Comparison of ENCODE assay signal across 9 cellular contexts in genomic region chr17:17109231-17109630, GRCh38.
DNase-seq lines count a peak whose midpoint lies in the region; ATAC-seq and TF ChIP-seq lines count a peak whose summit lies in the region.
"Had no signal": no experiment of that assay in that cellular context is flagged by ENCODE, and none has a peak within 500 bp of the region (broad histone marks: within the 10 kb centered on the region; RNA-seq: fewer than 3 reads in every experiment).

No MANE protein-coding gene starts in this region.

- TF ChIP-seq CTCF in colonic mucosa (IDR thresholded peaks at IDR 0.05): peak; percentile 17
- TF ChIP-seq CTCF in CD14-positive monocyte (IDR thresholded peaks at IDR 0.05): no peak

- H3K36me3 ChIP-seq in colonic mucosa: no peaks in the 10 kb centered on the region

- intact Hi-C loops in colonic mucosa (cut with DNase I): no loop called here
- intact Hi-C loops in CD14-positive monocyte (cut with micrococcal nuclease): no loop called here

- peaks cover 37% of the 10 kb centered on the region for H3K4me1 ChIP-seq in colonic mucosa

- H3K4me3 Mint-ChIP-seq in naive thymus-derived CD8-positive, alpha-beta T cell: peak overlapping the region in 9 of 10 donors; percentile 30 to 78 (median 47)
- no peak overlapping the region for H3K4me3 Mint-ChIP-seq in CD14-positive monocyte

- H3K4me3 ChIP-seq in colonic mucosa: no peak overlapping the region

- peaks cover 42 to 85% (median 81%) of the 10 kb centered on the region in 4 donors for H3K4me1 Mint-ChIP-seq in naive thymus-derived CD8-positive, alpha-beta T cell
- H3K4me1 Mint-ChIP-seq in CD14-positive monocyte: peaks cover 24% of the 10 kb centered on the region

- POLR2A ChIA-PET in naive thymus-derived CD8-positive, alpha-beta T cell (lab: Charles Lee): interaction anchor here (0.9 to 1.7 kb wide), 3 partner anchors 10 to 16 kb away, joined by 3 to 6 read pairs (median 5); no protein-coding TSS in a partner anchor

- peak overlapping the region; percentile 82 for H3K27ac ChIP-seq in colonic mucosa

- no peaks in the 10 kb centered on the region for H3K27me3 Mint-ChIP-seq in naive thymus-derived CD8-positive, alpha-beta T cell
- H3K27me3 Mint-ChIP-seq in CD14-positive monocyte (ENCODE audit: low read depth in 3 of 3): peaks cover 0 to 6% (median 0%) of the 10 kb centered on the region in 3 donors

- H3K27ac Mint-ChIP-seq in naive thymus-derived CD8-positive, alpha-beta T cell: peak overlapping the region; percentile 63 to 93 (median 84)
- H3K27ac Mint-ChIP-seq in CD14-positive monocyte: peak overlapping the region in 1 of 7 donors; percentile 32

- DNase-seq in COLO668 (lab: John Stamatoyannopoulos, UW; ENCODE audit: unreplicated experiment) (peak; percentile 41), NCI-H1694 treated with DMSO at 0.1 percent for 48 hours (lab: John Stamatoyannopoulos, UW) (peak; percentile 28), colonic mucosa (peak; percentile 66), NCI-H187 treated with DMSO at 0.1 percent for 48 hours (lab: John Stamatoyannopoulos, UW) (no peak), CD14-positive monocyte (ENCODE audit: low spot score) (no peak), amniotic stem cell (lab: John Stamatoyannopoulos, UW) (no peak)
- DNase-seq in naive thymus-derived CD8-positive, alpha-beta T cell: peak in 1 of 10 donors; percentile 46
- DNase-seq: activated CD4-positive, CD25-positive, alpha-beta regulatory T cell treated with anti-CD3 and anti-CD28 coated beads, Interleukin-2, amount 50 U/mL, for 72 hours had no signal

- peaks cover 0 to 3% (median 0%) of the 10 kb centered on the region in 3 donors for H3K36me3 Mint-ChIP-seq in naive thymus-derived CD8-positive, alpha-beta T cell
- peaks cover 7 to 16% of the 10 kb centered on the region in 2 donors for H3K36me3 Mint-ChIP-seq in CD14-positive monocyte

- peak in 1 of 2 donors; percentile 27 for ATAC-seq in naive thymus-derived CD8-positive, alpha-beta T cell
- ATAC-seq in GM21423 (IDR thresholded peaks at IDR 0.05; ENCODE audit: unreplicated experiment): no peak

- peak overlapping the region in 1 of 2 donors; percentile 81 for H3K9ac ChIP-seq in colonic mucosa (ENCODE audit: low read depth in 2 of 2, low read length in 2 of 2)

- H3K9me3 Mint-ChIP-seq in naive thymus-derived CD8-positive, alpha-beta T cell: no peaks in the 10 kb centered on the region
- no peaks in the 10 kb centered on the region for H3K9me3 Mint-ChIP-seq in CD14-positive monocyte

- H3K27me3 ChIP-seq in colonic mucosa: no peaks in the 10 kb centered on the region

- H3K9me3 ChIP-seq in colonic mucosa: no peaks in the 10 kb centered on the region

Comparison
In these comparisons a context has a peak if more than half of its experiments do, and no peak if none do; other contexts are left out.
1. DNase-seq: peak in COLO668 (single experiment), NCI-H1694 treated with DMSO at 0.1 percent for 48 hours (single experiment) and colonic mucosa (single experiment); none in NCI-H187 treated with DMSO at 0.1 percent for 48 hours (single experiment), CD14-positive monocyte (single experiment) and amniotic stem cell (single experiment).
2. H3K4me3 Mint-ChIP-seq: peak in naive thymus-derived CD8-positive, alpha-beta T cell (9 of 10); none in CD14-positive monocyte (0 of 2).